Comparison of ENCODE assay signal across 8 cellular contexts in genomic region chr19:33176670-33177416, GRCh38. TPM values are rescaled to one million over a fixed set of nuclear protein-coding genes. Genes with fewer than 3 reads are reported as not detected.
DNase-seq lines count a peak whose midpoint lies in the region; ATAC-seq and FAIRE-seq lines count a peak whose summit lies in the region.

No MANE protein-coding gene starts in this region.

- peak overlapping the region; percentile 91 for H3K4me3 Mint-ChIP-seq in activated CD4-positive, alpha-beta T cell treated with anti-CD3 and anti-CD28 coated beads, Interleukin-2, amount 10 ng/mL, durations not matched to agents 24 days and 14 days

- H3K36me3 Mint-ChIP-seq in activated CD4-positive, alpha-beta T cell treated with anti-CD3 and anti-CD28 coated beads, Interleukin-2, amount 10 ng/mL, durations not matched to agents 24 days and 14 days (ENCODE audit: low read depth), result peaks cover 8% of the 10 kb centered on the region

- H3K27ac ChIP-seq in BLaER1, result peak overlapping the region; percentile 91

- H3K9me3 Mint-ChIP-seq in activated CD4-positive, alpha-beta T cell treated with anti-CD3 and anti-CD28 coated beads, Interleukin-2, amount 10 ng/mL, durations not matched to agents 24 days and 14 days, result peaks cover 4% of the 10 kb centered on the region

- H3K27ac Mint-ChIP-seq in activated CD4-positive, alpha-beta T cell treated with anti-CD3 and anti-CD28 coated beads, Interleukin-2, amount 10 ng/mL, durations not matched to agents 24 days and 14 days, result peak overlapping the region; percentile 99

- DNase-seq in GM19239 (ENCODE audit: insufficient read length, low spot score) (peak; percentile 91), NCI-H524 treated with DMSO at 0.1 percent for 48 hours (lab: John Stamatoyannopoulos, UW) (peak; percentile 97), dedifferentiated amniotic fluid mesenchymal stem cell (ENCODE audit: extremely low spot score) (peak; percentile 99), left lobe of liver (ENCODE audit: low spot score) (peak; percentile 99)
- peak; percentile 99 for DNase-seq in activated CD4-positive, alpha-beta T cell treated with anti-CD3 and anti-CD28 coated beads, Interleukin-2, amount 10 ng/mL, durations not matched to agents 24 days and 14 days
- DNase-seq in stimulated activated CD4-positive, alpha-beta T cell treated with anti-CD3 and anti-CD28 coated beads, Interleukin-2, amount 100 ng/mL, for 4 hours (ENCODE audit: low read depth), result peak; percentile 98

- intact Hi-C loops in activated CD4-positive, alpha-beta T cell treated with anti-CD3 and anti-CD28 coated beads, Interleukin-2, amount 10 ng/mL, durations not matched to agents 24 days and 14 days (cut with micrococcal nuclease), result loop anchor here (1.0 to 10.0 kb wide), 9 partner anchors 17 to 772 kb away; partner anchors contain the start of genes ANKRD27, CEBPG, DPY19L3 and FAAP24

- no peaks in the 10 kb centered on the region for H3K36me3 ChIP-seq in BLaER1

- H3K4me1 ChIP-seq in BLaER1, result peaks cover 66% of the 10 kb centered on the region

- no peaks in the 10 kb centered on the region for H4K20me1 ChIP-seq in BLaER1

- peak; percentile 80 for ATAC-seq in HG03457 (IDR thresholded peaks at IDR 0.05; ENCODE audit: unreplicated experiment)
- peak; percentile 91 for ATAC-seq in left lobe of liver

- peak overlapping the region; percentile 94 for H3K9ac ChIP-seq in BLaER1

- no peaks in the 10 kb centered on the region for H3K27me3 ChIP-seq in BLaER1

- H3K27me3 Mint-ChIP-seq in activated CD4-positive, alpha-beta T cell treated with anti-CD3 and anti-CD28 coated beads, Interleukin-2, amount 10 ng/mL, durations not matched to agents 24 days and 14 days, result peaks cover 11% of the 10 kb centered on the region

- peak overlapping the region; percentile 78 for H3K4me3 ChIP-seq in BLaER1

- H3K9me3 ChIP-seq in BLaER1, result no peaks in the 10 kb centered on the region

- peak; percentile 97 for FAIRE-seq in GM19239 (lab: Jason Lieb, UNC)

- peak overlapping the region; percentile 90 for H3K4me2 ChIP-seq in BLaER1

- H3K4me1 Mint-ChIP-seq in activated CD4-positive, alpha-beta T cell treated with anti-CD3 and anti-CD28 coated beads, Interleukin-2, amount 10 ng/mL, durations not matched to agents 24 days and 14 days, result peaks cover 33% of the 10 kb centered on the region

RNA-seq across cellular contexts. Expression of gene LRP3, which starts 17.3 kb away (rescaled TPM):
- 0.23 and 0.43 TPM in 2 replicates for total RNA-seq in activated CD4-positive, alpha-beta T cell treated with anti-CD3 and anti-CD28 coated beads, Interleukin-2, amount 10 ng/mL, durations not matched to agents 24 days and 14 days
- 45.7 TPM for total RNA-seq in left lobe of liver

RNA-seq across cellular contexts. Expression of gene WDR88, which starts 44.9 kb away (rescaled TPM):
- total RNA-seq in activated CD4-positive, alpha-beta T cell treated with anti-CD3 and anti-CD28 coated beads, Interleukin-2, amount 10 ng/mL, durations not matched to agents 24 days and 14 days, result not detected in 2 replicates
- total RNA-seq in left lobe of liver, result not detected

RNA-seq across cellular contexts. Expression of gene SLC7A10, which starts 48.8 kb away (rescaled TPM):
- not detected in 2 replicates for total RNA-seq in activated CD4-positive, alpha-beta T cell treated with anti-CD3 and anti-CD28 coated beads, Interleukin-2, amount 10 ng/mL, durations not matched to agents 24 days and 14 days
- total RNA-seq in left lobe of liver, result not detected

Comparison
In these comparisons a context has a peak if more than half of its experiments do, and no peak if none do; other contexts are left out.
1. Peak in every context shown above with its lines: DNase-seq, ATAC-seq, H3K4me3 ChIP-seq and H3K27ac ChIP-seq.
2. RNA of gene LRP3, which starts 17.3 kb away (total RNA-seq): 45.7 TPM in left lobe of liver (single experiment); 0.23 to 0.43 TPM in activated CD4-positive, alpha-beta T cell treated with anti-CD3 and anti-CD28 coated beads, Interleukin-2, amount 10 ng/mL, durations not matched to agents 24 days and 14 days; every median in the first group is over 10 times any median in the second.